Comparison of ENCODE assay signal across 19 cellular contexts in the genomic region with DNA sequence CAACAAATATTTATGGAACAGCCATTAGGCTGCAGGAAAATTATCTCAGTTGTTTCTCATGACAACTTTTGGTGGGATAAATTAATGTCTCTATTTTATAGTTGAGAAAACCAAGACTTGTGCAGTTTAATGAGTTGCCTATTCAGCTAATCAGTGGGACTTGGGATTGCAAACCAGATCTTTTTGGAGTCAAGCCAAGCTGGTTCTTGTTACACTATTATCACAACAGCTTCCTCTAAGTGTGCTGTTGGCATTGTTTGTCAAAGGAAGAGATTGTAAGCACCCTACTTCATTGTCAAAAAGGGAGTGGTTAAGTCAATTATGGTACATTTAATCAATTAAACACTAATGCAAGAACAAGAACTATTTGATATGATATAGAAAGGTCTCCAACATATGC.
DNase-seq lines count a peak whose midpoint lies in the region; ATAC-seq and TF ChIP-seq lines count a peak whose summit lies in the region.
"Had no signal": no experiment of that assay in that cellular context is flagged by ENCODE, and none has a peak within 500 bp of the region (broad histone marks: within the 10 kb centered on the region; RNA-seq: fewer than 3 reads in every experiment).

No MANE protein-coding gene starts in this region.

- BruUV-seq in A673 (replicated peaks; lab: Mats Ljungman, UMichigan) (no TSS peak), OCI-LY7 (replicated peaks; lab: Mats Ljungman, UMichigan) (no TSS peak)

- no peak overlapping the region for H3K4me3 ChIP-seq in A673 (ENCODE audit: low read depth, low read length, poor library complexity, severe bottlenecking)
- no peak overlapping the region for H3K4me3 ChIP-seq in OCI-LY7 (ENCODE audit: low read depth, low read length, poor library complexity, severe bottlenecking)

- TF ChIP-seq CTCF in A673 (conservative IDR thresholded peaks at IDR 0.05; ENCODE audit: low read depth, low read length), result no peak
- no peak for TF ChIP-seq CTCF in OCI-LY7 (conservative IDR thresholded peaks at IDR 0.05; ENCODE audit: low read length)

- H3K27ac ChIP-seq in A673 (ENCODE audit: low read depth, low read length, poor library complexity, severe bottlenecking) (no peak overlapping the region), OCI-LY7 (ENCODE audit: low read depth, low read length, poor library complexity, severe bottlenecking) (no peak overlapping the region)

- H3K4me1 Mint-ChIP-seq in activated CD4-positive, alpha-beta T cell treated with anti-CD3 and anti-CD28 coated beads for 36 hours, result no peaks in the 10 kb centered on the region
- H3K4me1 Mint-ChIP-seq: B cell had no signal

- no peaks in the 10 kb centered on the region for H3K79me2 ChIP-seq in OCI-LY7 (ENCODE audit: insufficient read depth, low read depth, low read length)

- intact Hi-C loops in A673 (cut with micrococcal nuclease; ENCODE audit: unreplicated experiment), result no loop called here
- intact Hi-C loops in activated CD4-positive, alpha-beta T cell treated with anti-CD3 and anti-CD28 coated beads for 36 hours (cut with DNase I, micrococcal nuclease), result no loop called here
- intact Hi-C loops in OCI-LY7 (cut with micrococcal nuclease; ENCODE audit: unreplicated experiment), result no loop called here

- ATAC-seq in activated CD4-positive, alpha-beta T cell treated with anti-CD3 and anti-CD28 coated beads for 36 hours, result no peak
- no peak for ATAC-seq in HG03196 (IDR thresholded peaks at IDR 0.05; ENCODE audit: unreplicated experiment)
- ATAC-seq: HepG2 had no signal

- H2AFZ ChIP-seq in OCI-LY7 (ENCODE audit: low read length), result no peak overlapping the region

- CTCF ChIA-PET in A673 (lab: Charles Lee) (no interaction called here), OCI-LY7 (lab: Charles Lee; ENCODE audit: unreplicated experiment) (no interaction called here)
- CTCF ChIA-PET in activated CD4-positive, alpha-beta T cell treated with anti-CD3 and anti-CD28 coated beads for 36 hours (lab: Charles Lee), result no interaction called here

- no peaks in the 10 kb centered on the region for H3K36me3 Mint-ChIP-seq in activated CD4-positive, alpha-beta T cell treated with anti-CD3 and anti-CD28 coated beads for 36 hours (ENCODE audit: low read depth)

- H4K20me1 ChIP-seq in OCI-LY7 (ENCODE audit: insufficient read depth, low read length), result no peaks in the 10 kb centered on the region

- peaks cover 2% of the 10 kb centered on the region for H3K27me3 Mint-ChIP-seq in activated CD4-positive, alpha-beta T cell treated with anti-CD3 and anti-CD28 coated beads for 36 hours

- no peak overlapping the region for H3K4me2 ChIP-seq in OCI-LY7 (ENCODE audit: low read length)

- H3K36me3 ChIP-seq in A673 (ENCODE audit: insufficient read depth, low read length, poor library complexity, severe bottlenecking) (no peaks in the 10 kb centered on the region), OCI-LY7 (ENCODE audit: insufficient read depth, low read length) (no peaks in the 10 kb centered on the region)

- POLR2A ChIA-PET in A673 (lab: Charles Lee; ENCODE audit: low non-redundant PET) (no interaction called here), OCI-LY7 (lab: Charles Lee) (no interaction called here)
- POLR2A ChIA-PET in activated CD4-positive, alpha-beta T cell treated with anti-CD3 and anti-CD28 coated beads for 36 hours (lab: Charles Lee), result no interaction called here

- no peak overlapping the region for H3K27ac Mint-ChIP-seq in activated CD4-positive, alpha-beta T cell treated with anti-CD3 and anti-CD28 coated beads for 36 hours
- H3K27ac Mint-ChIP-seq: B cell had no signal

- H3K27me3 ChIP-seq in A673 (replicated peaks; ENCODE audit: insufficient read depth, low read depth, low read length, poor library complexity), result no peaks in the 10 kb centered on the region

- H3K4me1 ChIP-seq in A673 (ENCODE audit: insufficient read depth, low read length, poor library complexity, severe bottlenecking), result peaks cover 8% of the 10 kb centered on the region
- H3K4me1 ChIP-seq in OCI-LY7 (ENCODE audit: insufficient read depth, low read length, poor library complexity, severe bottlenecking), result no peaks in the 10 kb centered on the region
- H3K4me1 ChIP-seq: Caco-2 had no signal

- DNase-seq in DMS153 (lab: John Stamatoyannopoulos, UW) (peak; percentile 36), DMS153 treated with DMSO at 0.1 percent for 48 hours (lab: John Stamatoyannopoulos, UW; ENCODE audit: unreplicated experiment) (no peak), A673 (ENCODE audit: low spot score) (peak; percentile 68), NCI-H1436 treated with DMSO at 0.1 percent for 48 hours (lab: John Stamatoyannopoulos, UW) (peak; percentile 13), NCI-H345 (lab: John Stamatoyannopoulos, UW) (peak; percentile 33), OCI-LY7 (ENCODE audit: low spot score) (no peak)
- DNase-seq in activated CD4-positive, alpha-beta T cell treated with anti-CD3 and anti-CD28 coated beads for 36 hours, result no peak
- DNase-seq: 8988T; Caco-2; DMS79 treated with DMSO at 0.1 percent for 48 hours; KG1; MV-4-11; NCI-H1694; NCI-H446 treated with DMSO at 0.1 percent for 48 hours; NK-92 treated with Interleukin-12 subunit alpha and Interleukin-12 subunit beta, amount 100 ng/mL, for 24 hours; Right ventricle myocardium superior had no signal

- H3K9me3 ChIP-seq in A673 (ENCODE audit: low read depth, low read length, poor library complexity, severe bottlenecking) (no peaks in the 10 kb centered on the region), OCI-LY7 (ENCODE audit: low read length) (no peaks in the 10 kb centered on the region)
- H3K9me3 ChIP-seq: Caco-2 had no signal

- no peaks in the 10 kb centered on the region for H3K9me2 ChIP-seq in OCI-LY7 (ENCODE audit: insufficient read depth, low read length)

- no peak overlapping the region for H3K4me3 Mint-ChIP-seq in activated CD4-positive, alpha-beta T cell treated with anti-CD3 and anti-CD28 coated beads for 36 hours
- H3K4me3 Mint-ChIP-seq: B cell had no signal

- H3K9me3 Mint-ChIP-seq in activated CD4-positive, alpha-beta T cell treated with anti-CD3 and anti-CD28 coated beads for 36 hours (ENCODE audit: low read depth), result no peaks in the 10 kb centered on the region

Comparison
In these comparisons a context has a peak if more than half of its experiments do, and no peak if none do; other contexts are left out.
1. DNase-seq: peak in DMS153 (single experiment), A673 (single experiment), NCI-H1436 treated with DMSO at 0.1 percent for 48 hours (single experiment) and NCI-H345 (single experiment); none in DMS153 treated with DMSO at 0.1 percent for 48 hours (single experiment), activated CD4-positive, alpha-beta T cell treated with anti-CD3 and anti-CD28 coated beads for 36 hours (single experiment) and OCI-LY7 (single experiment).